1 cellular context compared by ENCODE assay signal in the genomic region with DNA sequence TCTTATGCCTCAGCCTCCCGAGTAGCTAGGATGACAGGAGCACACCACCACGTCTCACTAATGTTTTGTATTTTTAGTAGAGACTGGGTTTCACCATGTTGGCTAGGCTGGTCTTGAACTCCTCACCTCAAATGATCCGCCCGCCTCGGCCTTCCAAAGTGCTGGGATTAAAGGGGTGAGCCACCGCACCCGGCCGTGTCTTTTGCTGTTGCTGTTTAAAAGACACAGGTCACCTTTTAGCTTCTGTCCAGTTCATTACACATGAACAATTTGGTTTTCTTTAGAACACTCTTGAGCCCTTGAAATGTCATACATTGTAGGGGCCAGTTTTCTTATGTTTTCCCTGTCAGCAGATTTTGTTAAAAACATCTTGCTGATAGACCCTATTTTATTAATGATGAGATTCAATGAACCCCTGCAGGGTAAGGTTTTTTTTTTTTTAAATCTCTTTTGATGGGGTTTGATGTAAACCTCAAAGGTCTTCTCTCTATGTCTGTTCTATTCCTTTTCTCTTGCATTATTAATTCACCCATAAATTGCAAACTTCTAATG.
TF ChIP-seq lines count a peak whose summit lies in the region.

No MANE protein-coding gene starts in this region.

TF ChIP-seq in GM23338, 12 proteins besides CTCF, POLR2A, EP300 and RAD21 (continued from another document):
- TF ChIP-seq, protein P1, sequence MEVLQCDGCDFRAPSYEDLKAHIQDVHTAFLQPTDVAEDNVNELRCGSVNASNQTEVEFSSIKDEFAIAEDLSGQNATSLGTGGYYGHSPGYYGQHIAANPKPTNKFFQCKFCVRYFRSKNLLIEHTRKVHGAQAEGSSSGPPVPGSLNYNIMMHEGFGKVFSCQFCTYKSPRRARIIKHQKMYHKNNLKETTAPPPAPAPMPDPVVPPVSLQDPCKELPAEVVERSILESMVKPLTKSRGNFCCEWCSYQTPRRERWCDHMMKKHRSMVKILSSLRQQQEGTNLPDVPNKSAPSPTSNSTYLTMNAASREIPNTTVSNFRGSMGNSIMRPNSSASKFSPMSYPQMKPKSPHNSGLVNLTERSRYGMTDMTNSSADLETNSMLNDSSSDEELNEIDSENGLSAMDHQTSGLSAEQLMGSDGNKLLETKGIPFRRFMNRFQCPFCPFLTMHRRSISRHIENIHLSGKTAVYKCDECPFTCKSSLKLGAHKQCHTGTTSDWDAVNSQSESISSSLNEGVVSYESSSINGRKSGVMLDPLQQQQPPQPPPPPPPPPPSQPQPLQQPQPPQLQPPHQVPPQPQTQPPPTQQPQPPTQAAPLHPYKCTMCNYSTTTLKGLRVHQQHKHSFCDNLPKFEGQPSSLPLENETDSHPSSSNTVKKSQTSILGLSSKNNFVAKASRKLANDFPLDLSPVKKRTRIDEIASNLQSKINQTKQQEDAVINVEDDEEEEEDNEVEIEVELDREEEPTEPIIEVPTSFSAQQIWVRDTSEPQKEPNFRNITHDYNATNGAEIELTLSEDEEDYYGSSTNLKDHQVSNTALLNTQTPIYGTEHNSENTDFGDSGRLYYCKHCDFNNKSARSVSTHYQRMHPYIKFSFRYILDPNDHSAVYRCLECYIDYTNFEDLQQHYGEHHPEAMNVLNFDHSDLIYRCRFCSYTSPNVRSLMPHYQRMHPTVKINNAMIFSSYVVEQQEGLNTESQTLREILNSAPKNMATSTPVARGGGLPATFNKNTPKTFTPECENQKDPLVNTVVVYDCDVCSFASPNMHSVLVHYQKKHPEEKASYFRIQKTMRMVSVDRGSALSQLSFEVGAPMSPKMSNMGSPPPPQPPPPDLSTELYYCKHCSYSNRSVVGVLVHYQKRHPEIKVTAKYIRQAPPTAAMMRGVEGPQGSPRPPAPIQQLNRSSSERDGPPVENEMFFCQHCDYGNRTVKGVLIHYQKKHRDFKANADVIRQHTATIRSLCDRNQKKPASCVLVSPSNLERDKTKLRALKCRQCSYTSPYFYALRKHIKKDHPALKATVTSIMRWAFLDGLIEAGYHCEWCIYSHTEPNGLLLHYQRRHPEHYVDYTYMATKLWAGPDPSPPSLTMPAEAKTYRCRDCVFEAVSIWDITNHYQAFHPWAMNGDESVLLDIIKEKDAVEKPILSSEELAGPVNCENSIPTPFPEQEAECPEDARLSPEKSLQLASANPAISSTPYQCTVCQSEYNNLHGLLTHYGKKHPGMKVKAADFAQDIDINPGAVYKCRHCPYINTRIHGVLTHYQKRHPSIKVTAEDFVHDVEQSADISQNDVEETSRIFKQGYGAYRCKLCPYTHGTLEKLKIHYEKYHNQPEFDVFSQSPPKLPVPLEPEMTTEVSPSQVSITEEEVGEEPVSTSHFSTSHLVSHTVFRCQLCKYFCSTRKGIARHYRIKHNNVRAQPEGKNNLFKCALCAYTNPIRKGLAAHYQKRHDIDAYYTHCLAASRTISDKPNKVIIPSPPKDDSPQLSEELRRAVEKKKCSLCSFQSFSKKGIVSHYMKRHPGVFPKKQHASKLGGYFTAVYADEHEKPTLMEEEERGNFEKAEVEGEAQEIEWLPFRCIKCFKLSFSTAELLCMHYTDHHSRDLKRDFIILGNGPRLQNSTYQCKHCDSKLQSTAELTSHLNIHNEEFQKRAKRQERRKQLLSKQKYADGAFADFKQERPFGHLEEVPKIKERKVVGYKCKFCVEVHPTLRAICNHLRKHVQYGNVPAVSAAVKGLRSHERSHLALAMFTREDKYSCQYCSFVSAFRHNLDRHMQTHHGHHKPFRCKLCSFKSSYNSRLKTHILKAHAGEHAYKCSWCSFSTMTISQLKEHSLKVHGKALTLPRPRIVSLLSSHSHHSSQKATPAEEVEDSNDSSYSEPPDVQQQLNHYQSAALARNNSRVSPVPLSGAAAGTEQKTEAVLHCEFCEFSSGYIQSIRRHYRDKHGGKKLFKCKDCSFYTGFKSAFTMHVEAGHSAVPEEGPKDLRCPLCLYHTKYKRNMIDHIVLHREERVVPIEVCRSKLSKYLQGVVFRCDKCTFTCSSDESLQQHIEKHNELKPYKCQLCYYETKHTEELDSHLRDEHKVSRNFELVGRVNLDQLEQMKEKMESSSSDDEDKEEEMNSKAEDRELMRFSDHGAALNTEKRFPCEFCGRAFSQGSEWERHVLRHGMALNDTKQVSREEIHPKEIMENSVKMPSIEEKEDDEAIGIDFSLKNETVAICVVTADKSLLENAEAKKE (CRISPR knock-in tag; IDR thresholded peaks at IDR 0.05), result no peak
- TF ChIP-seq, protein P2, sequence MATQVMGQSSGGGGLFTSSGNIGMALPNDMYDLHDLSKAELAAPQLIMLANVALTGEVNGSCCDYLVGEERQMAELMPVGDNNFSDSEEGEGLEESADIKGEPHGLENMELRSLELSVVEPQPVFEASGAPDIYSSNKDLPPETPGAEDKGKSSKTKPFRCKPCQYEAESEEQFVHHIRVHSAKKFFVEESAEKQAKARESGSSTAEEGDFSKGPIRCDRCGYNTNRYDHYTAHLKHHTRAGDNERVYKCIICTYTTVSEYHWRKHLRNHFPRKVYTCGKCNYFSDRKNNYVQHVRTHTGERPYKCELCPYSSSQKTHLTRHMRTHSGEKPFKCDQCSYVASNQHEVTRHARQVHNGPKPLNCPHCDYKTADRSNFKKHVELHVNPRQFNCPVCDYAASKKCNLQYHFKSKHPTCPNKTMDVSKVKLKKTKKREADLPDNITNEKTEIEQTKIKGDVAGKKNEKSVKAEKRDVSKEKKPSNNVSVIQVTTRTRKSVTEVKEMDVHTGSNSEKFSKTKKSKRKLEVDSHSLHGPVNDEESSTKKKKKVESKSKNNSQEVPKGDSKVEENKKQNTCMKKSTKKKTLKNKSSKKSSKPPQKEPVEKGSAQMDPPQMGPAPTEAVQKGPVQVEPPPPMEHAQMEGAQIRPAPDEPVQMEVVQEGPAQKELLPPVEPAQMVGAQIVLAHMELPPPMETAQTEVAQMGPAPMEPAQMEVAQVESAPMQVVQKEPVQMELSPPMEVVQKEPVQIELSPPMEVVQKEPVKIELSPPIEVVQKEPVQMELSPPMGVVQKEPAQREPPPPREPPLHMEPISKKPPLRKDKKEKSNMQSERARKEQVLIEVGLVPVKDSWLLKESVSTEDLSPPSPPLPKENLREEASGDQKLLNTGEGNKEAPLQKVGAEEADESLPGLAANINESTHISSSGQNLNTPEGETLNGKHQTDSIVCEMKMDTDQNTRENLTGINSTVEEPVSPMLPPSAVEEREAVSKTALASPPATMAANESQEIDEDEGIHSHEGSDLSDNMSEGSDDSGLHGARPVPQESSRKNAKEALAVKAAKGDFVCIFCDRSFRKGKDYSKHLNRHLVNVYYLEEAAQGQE (IDR thresholded peaks at IDR 0.05; ENCODE audit: unreplicated experiment), result no peak
- TF ChIP-seq NANOG (IDR thresholded peaks at IDR 0.05; ENCODE audit: borderline replicate concordance), result no peak
- no peak for TF ChIP-seq JUNB (IDR thresholded peaks at IDR 0.05; ENCODE audit: unreplicated experiment)
- no peak for TF ChIP-seq POLR2AphosphoS5 (IDR thresholded peaks at IDR 0.05; ENCODE audit: low read depth)
- no peak for TF ChIP-seq STAT1 (IDR thresholded peaks at IDR 0.05; ENCODE audit: unreplicated experiment)
- TF ChIP-seq CREB1 (CRISPR knock-in tag; IDR thresholded peaks at IDR 0.05; ENCODE audit: low read depth), result no peak
- no peak for TF ChIP-seq EZH2phosphoT487 (IDR thresholded peaks at IDR 0.05; ENCODE audit: unreplicated experiment)
